In genomic region chr12:64931981-64932380, GRCh38 we compare ENCODE assay signal across 1 cellular context.
TF ChIP-seq lines count a peak whose summit lies in the region.

No MANE protein-coding gene starts in this region.

TF ChIP-seq in SK-N-SH, 30 proteins besides CTCF, POLR2A, EP300 and RAD21 (continued from another document):
- TF ChIP-seq RFX5 (IDR thresholded peaks at IDR 0.05; ENCODE audit: low read length) (no peak), ELF1 (IDR thresholded peaks at IDR 0.05) (no peak)
